Comparison of ENCODE assay signal across 20 cellular contexts in genomic region chr20:22861231-22861980, GRCh38.
A peak's percentile ranks its signal among the peaks of the same experiment; 100 is the strongest.
DNase-seq lines count a peak whose midpoint lies in the region; ATAC-seq, FAIRE-seq and TF ChIP-seq lines count a peak whose summit lies in the region.
"Had no signal": no experiment of that assay in that cellular context is flagged by ENCODE, and none has a peak within 500 bp of the region (broad histone marks: within the 10 kb centered on the region; RNA-seq: fewer than 3 reads in every experiment).

No MANE protein-coding gene starts in this region.

- H4K91ac ChIP-seq in mesenchymal stem cell (ENCODE audit: low read length) = no peak overlapping the region

- CTCF ChIA-PET in endothelial cell of umbilical vein (lab: Charles Lee) = interaction anchor here (0.7 to 4.5 kb wide), 11 partner anchors 10 to 271 kb away, joined by 3 to 47 read pairs (median 5); no protein-coding TSS in a partner anchor

- H3K4me2 ChIP-seq in endothelial cell of umbilical vein (ENCODE audit: insufficient read depth, low read length) (peak overlapping the region; percentile 64), mesenchymal stem cell (ENCODE audit: low read length, poor library complexity, severe bottlenecking) (no peak overlapping the region)

- H3K14ac ChIP-seq in mesenchymal stem cell (ENCODE audit: low read length in 2 of 2) = no peak overlapping the region

- no peaks in the 10 kb centered on the region for H3K9me3 ChIP-seq in MG63
- no peaks in the 10 kb centered on the region for H3K9me3 ChIP-seq in endothelial cell of umbilical vein (replicated peaks; ENCODE audit: control insufficient read depth, insufficient read depth, low read length)
- H3K9me3 ChIP-seq in mesenchymal stem cell (ENCODE audit: control insufficient read depth, low read length) = no peaks in the 10 kb centered on the region
- H3K9me3 ChIP-seq: breast epithelium, transverse colon had no signal

- H3K4me1 ChIP-seq in endothelial cell of umbilical vein (ENCODE audit: control insufficient read depth, extremely low read depth, insufficient read depth, low read length) = peaks cover 28% of the 10 kb centered on the region
- no peaks in the 10 kb centered on the region for H3K4me1 ChIP-seq in mesenchymal stem cell (ENCODE audit: control insufficient read depth, insufficient read depth, low read depth, low read length)
- H3K4me1 ChIP-seq: breast epithelium, transverse colon had no signal

- no peak overlapping the region for H4K8ac ChIP-seq in mesenchymal stem cell (ENCODE audit: low read length)

- no peak overlapping the region for H2BK120ac ChIP-seq in mesenchymal stem cell (ENCODE audit: low read depth, low read length)

- H3K9me1 ChIP-seq in endothelial cell of umbilical vein (replicated peaks; ENCODE audit: control insufficient read depth, extremely low read depth, insufficient read depth, low read length) = no peaks in the 10 kb centered on the region

- TF ChIP-seq CTCF in AG10803 (conservative IDR thresholded peaks at IDR 0.05; ENCODE audit: low read length) = no peak
- no peak for TF ChIP-seq CTCF in endothelial cell of umbilical vein (IDR thresholded peaks at IDR 0.05; ENCODE audit: extremely low read depth in 1 of 2, insufficient read depth in 1 of 2, low read depth in 1 of 2, low read length in 2 of 2)

- POLR2A ChIA-PET in endothelial cell of umbilical vein (lab: Charles Lee) = no interaction called here

- no peaks in the 10 kb centered on the region for H4K20me1 ChIP-seq in endothelial cell of umbilical vein (replicated peaks; ENCODE audit: control insufficient read depth, extremely low read depth, insufficient read depth, low read length)

- peak; percentile 38 for FAIRE-seq in endothelial cell of umbilical vein (lab: Jason Lieb, UNC)
- FAIRE-seq: D721Med had no signal

- no peak for TF ChIP-seq POLR2A in endothelial cell of umbilical vein (IDR thresholded peaks at IDR 0.05; ENCODE audit: low read depth, low read length)

- H3K27ac ChIP-seq in endothelial cell of umbilical vein (ENCODE audit: insufficient read depth, low read depth, low read length) (peak overlapping the region; percentile 78), mesenchymal stem cell (ENCODE audit: low read length, poor library complexity, severe bottlenecking) (no peak overlapping the region)
- H3K27ac ChIP-seq: transverse colon had no signal

- H3K4ac ChIP-seq in mesenchymal stem cell (ENCODE audit: low read depth in 1 of 2, low read length in 2 of 2) = no peak overlapping the region

- H3K79me2 ChIP-seq in endothelial cell of umbilical vein (ENCODE audit: control insufficient read depth, insufficient read depth, low read length) = no peaks in the 10 kb centered on the region

- H2BK15ac ChIP-seq in mesenchymal stem cell (ENCODE audit: low read depth, poor library complexity, severe bottlenecking) = no peak overlapping the region

- H3K23ac ChIP-seq in mesenchymal stem cell (ENCODE audit: low read length in 2 of 2) = no peak overlapping the region

- H2AK5ac ChIP-seq in mesenchymal stem cell (ENCODE audit: low read length, severe bottlenecking) = no peak overlapping the region

- ATAC-seq in GM21447 (IDR thresholded peaks at IDR 0.05; ENCODE audit: unreplicated experiment) = no peak
- ATAC-seq: effector memory CD8-positive, alpha-beta T cell; Panc1 had no signal

- BruUV-seq in endothelial cell of umbilical vein (replicated peaks; lab: Mats Ljungman, UMichigan) = TSS peak; percentile 79

- H3K18ac ChIP-seq in mesenchymal stem cell (ENCODE audit: low read depth in 1 of 2, low read length in 2 of 2) = no peak overlapping the region

- WGBS in mesenchymal stem cell = 79% methylated on average over 6 of the region's 11 CpGs

- peak overlapping the region; percentile 62 for H3K9ac ChIP-seq in endothelial cell of umbilical vein (replicated peaks; ENCODE audit: extremely low read depth, insufficient read depth, low read length)
- no peak overlapping the region for H3K9ac ChIP-seq in mesenchymal stem cell (ENCODE audit: low read length)

- intact Hi-C loops in endothelial cell of umbilical vein (cut with micrococcal nuclease) = loop anchor here (1.0 to 5.0 kb wide), 4 partner anchors 65 to 396 kb away; no protein-coding TSS in a partner anchor

- H3K36me3 ChIP-seq in MG63 (no peaks in the 10 kb centered on the region), endothelial cell of umbilical vein (ENCODE audit: control insufficient read depth in 2 of 2, extremely low read depth in 1 of 2, insufficient read depth in 2 of 2, low read length in 2 of 2) (no peaks in the 10 kb centered on the region), mesenchymal stem cell (ENCODE audit: control insufficient read depth in 1 of 2, insufficient read depth in 2 of 2, low read depth in 1 of 2, low read length in 2 of 2) (no peaks in the 10 kb centered on the region)
- H3K36me3 ChIP-seq: breast epithelium, transverse colon had no signal

- dilution Hi-C loops in endothelial cell of umbilical vein (cut with MboI; ENCODE audit: extremely low pct_ligation_motif_present, low sequenced_read_pairs) = no loop called here

- H2AFZ ChIP-seq in endothelial cell of umbilical vein (ENCODE audit: low read depth, low read length) = peak overlapping the region; percentile 52
- no peak overlapping the region for H2AFZ ChIP-seq in mesenchymal stem cell (ENCODE audit: low read depth, low read length)

- H3K4me3 ChIP-seq in AG10803 (ENCODE audit: low read length) (no peak overlapping the region), MG63 (no peak overlapping the region), endothelial cell of umbilical vein (replicated peaks in 1 of 3; ENCODE audit: insufficient read depth in 1 of 3, low read depth in 1 of 3, low read length in 3 of 3) (peak overlapping the region in 1 of 3 experiments; percentile 3), mesenchymal stem cell (ENCODE audit: insufficient read depth in 1 of 2, low read depth in 1 of 2, low read length in 2 of 2) (no peak overlapping the region)
- H3K4me3 ChIP-seq: breast epithelium, transverse colon had no signal

- no peaks in the 10 kb centered on the region for H3K79me1 ChIP-seq in mesenchymal stem cell (replicated peaks; ENCODE audit: low read length, poor library complexity, severe bottlenecking)

- H2BK5ac ChIP-seq in mesenchymal stem cell (ENCODE audit: low read depth, low read length, poor library complexity, severe bottlenecking) = no peak overlapping the region

- H3K27me3 ChIP-seq in MG63 (no peaks in the 10 kb centered on the region), endothelial cell of umbilical vein (ENCODE audit: control insufficient read depth in 2 of 2, insufficient read depth in 2 of 2, low read length in 2 of 2) (no peaks in the 10 kb centered on the region), mesenchymal stem cell (ENCODE audit: control insufficient read depth in 1 of 2, insufficient read depth in 1 of 2, low read length in 2 of 2) (peaks cover 8 to 15% of the 10 kb centered on the region in 2 experiments)
- H3K27me3 ChIP-seq: breast epithelium, transverse colon had no signal

- DNase-seq in AG10803 (ENCODE audit: low read depth) (peak; percentile 12), MG63 (peak; percentile 12), endothelial cell of umbilical vein (ENCODE audit: low read depth, low spot score) (peak; percentile 66), mesenchymal stem cell (peak; percentile 50), COR-L47 (lab: John Stamatoyannopoulos, UW) (no peak), NCI-H2196 treated with DMSO at 0.1 percent for 48 hours (lab: John Stamatoyannopoulos, UW; ENCODE audit: unreplicated experiment) (no peak)
- DNase-seq in stimulated activated CD4-positive, alpha-beta T cell treated with anti-CD3 and anti-CD28 coated beads, Interleukin-15, amount 100 ng/mL, for 24 hours = no peak
- DNase-seq: activated CD4-positive, alpha-beta T cell treated with anti-CD3 and anti-CD28 coated beads for 1 hour; activated naive CD4-positive, alpha-beta T cell treated with anti-CD3 and anti-CD28 coated beads, Interleukin-2, amount 10 ng/mL, durations not matched to agents 7 days and 5 days; effector memory CD8-positive, alpha-beta T cell; islet precursor cell; NCI-H2029 treated with DMSO at 0.1 percent for 48 hours; NCI-H526 treated with DMSO at 0.1 percent for 48 hours; stimulated activated CD4-positive, alpha-beta T cell treated with anti-CD3 and anti-CD28 coated beads, Interleukin-4, amount 100 ng/mL, for 1 hour; T-helper 2 cell; transverse colon had no signal

- no peak overlapping the region for H2BK12ac ChIP-seq in mesenchymal stem cell (ENCODE audit: low read length in 2 of 2)

TF ChIP-seq in endothelial cell of umbilical vein, 7 proteins besides CTCF, POLR2A, EP300 and RAD21:
- TF ChIP-seq EZH2 (IDR thresholded peaks at IDR 0.05; ENCODE audit: borderline replicate concordance, low read depth, low read length, severe bottlenecking) (no peak), MYC (IDR thresholded peaks at IDR 0.05; ENCODE audit: low read depth, low read length) (no peak), JUN (IDR thresholded peaks at IDR 0.05; ENCODE audit: borderline replicate concordance, insufficient read depth, insufficient read length, low read depth) (peak; percentile 19), FOS (IDR thresholded peaks at IDR 0.05; ENCODE audit: borderline replicate concordance, insufficient read depth, low read length) (peak; percentile 62)
TF ChIP-seq in endothelial cell of umbilical vein: peak in this region for 2.

Comparison
In these comparisons a context has a peak if more than half of its experiments do, and no peak if none do; other contexts are left out.
1. DNase-seq: peak in AG10803 (single experiment), MG63 (single experiment), endothelial cell of umbilical vein (single experiment) and mesenchymal stem cell (single experiment); none in COR-L47 (single experiment), stimulated activated CD4-positive, alpha-beta T cell treated with anti-CD3 and anti-CD28 coated beads, Interleukin-15, amount 100 ng/mL, for 24 hours (single experiment) and NCI-H2196 treated with DMSO at 0.1 percent for 48 hours (single experiment).